In the genomic region with DNA sequence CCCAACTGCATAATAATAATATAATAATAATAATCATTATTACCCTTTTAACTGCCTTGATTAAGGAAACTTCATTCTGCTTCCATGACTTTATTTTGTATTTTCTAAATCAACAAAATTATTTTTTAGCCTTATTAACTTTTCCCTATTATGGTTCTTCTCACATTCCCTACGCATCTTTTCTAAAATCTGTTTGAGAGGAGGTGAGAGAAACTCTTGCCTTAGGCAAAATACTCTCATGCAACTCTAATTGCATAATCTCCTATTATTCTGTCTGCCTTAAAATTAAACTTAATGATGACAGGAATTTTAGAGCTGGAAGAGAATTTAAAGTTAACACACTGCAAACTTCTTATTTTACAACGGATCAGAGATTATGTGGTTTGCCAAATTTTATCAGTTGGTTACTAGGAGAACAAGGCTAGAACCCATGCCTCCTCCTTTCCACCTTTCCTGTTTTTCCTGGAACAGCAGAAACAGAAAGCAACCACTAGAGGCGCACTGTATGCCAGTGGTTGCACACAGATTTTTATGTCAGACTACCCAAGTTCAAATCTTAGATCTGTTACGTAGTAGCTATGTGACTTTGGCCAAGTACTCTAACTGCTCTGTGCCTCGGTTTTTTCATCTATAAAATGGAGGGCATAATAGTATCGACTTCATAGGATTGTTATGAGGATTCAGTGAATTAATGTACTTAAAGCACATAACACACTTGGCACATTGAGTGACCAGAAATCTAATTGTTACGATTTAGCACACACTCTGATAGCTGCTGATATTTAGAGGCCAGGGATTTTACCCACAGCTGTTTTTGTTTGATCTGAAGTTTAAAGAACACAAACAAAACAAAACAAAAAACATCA, we compare ENCODE assay signal across 8 cellular contexts. TPM values are rescaled to one million over a fixed set of nuclear protein-coding genes. Genes with fewer than 3 reads are reported as not detected.
A peak's percentile ranks its signal among the peaks of the same experiment; 100 is the strongest.
DNase-seq lines count a peak whose midpoint lies in the region; ATAC-seq and TF ChIP-seq lines count a peak whose summit lies in the region.

No MANE protein-coding gene starts in this region.

- H3K27me3 ChIP-seq in right atrium auricular region (no peaks in the 10 kb centered on the region), brain microvascular endothelial cell (replicated peaks) (no peaks in the 10 kb centered on the region)

- in situ Hi-C loops in brain microvascular endothelial cell (cut with HindIII; ENCODE audit: low pct_ligation_motif_present, low sequenced_read_pairs), result no loop called here

- no peaks in the 10 kb centered on the region for H3K9me3 ChIP-seq in right atrium auricular region

- ATAC-seq in Right ventricle myocardium superior (ENCODE audit: poor library complexity) (no peak), HG02938 (IDR thresholded peaks at IDR 0.05; ENCODE audit: unreplicated experiment) (no peak), HG02759 (IDR thresholded peaks at IDR 0.05; ENCODE audit: unreplicated experiment) (no peak)

- H3K4me1 ChIP-seq in right atrium auricular region, result no peaks in the 10 kb centered on the region

- TF ChIP-seq CTCF in right atrium auricular region (IDR thresholded peaks at IDR 0.05), result peak; percentile 62 to 70
- peak; percentile 91 for TF ChIP-seq CTCF in brain microvascular endothelial cell (IDR thresholded peaks at IDR 0.05; ENCODE audit: low read depth, low read length, missing control alignments)

- intact Hi-C loops in Right ventricle myocardium superior (cut with DNase I), result no loop called here

- no peak overlapping the region for H3K4me3 ChIP-seq in right atrium auricular region
- no peak overlapping the region for H3K4me3 ChIP-seq in brain microvascular endothelial cell (ENCODE audit: low read depth, low read length)

- no peak overlapping the region for H3K27ac ChIP-seq in right atrium auricular region
- no peak overlapping the region for H3K27ac ChIP-seq in brain microvascular endothelial cell

- no peak for DNase-seq in right atrium auricular region (ENCODE audit: low spot score)
- DNase-seq in Right ventricle myocardium superior, result no peak
- DNase-seq in NCI-H146 treated with DMSO at 0.1 percent for 48 hours (lab: John Stamatoyannopoulos, UW; ENCODE audit: unreplicated experiment), result peak; percentile 2
- DNase-seq in brain microvascular endothelial cell, result peak; percentile 34
- DNase-seq in myocyte (ENCODE audit: low read depth), result peak; percentile 43
- no peak for DNase-seq in ureter (ENCODE audit: low spot score)

- H3K36me3 ChIP-seq in right atrium auricular region (no peaks in the 10 kb centered on the region), brain microvascular endothelial cell (replicated peaks) (no peaks in the 10 kb centered on the region)

RNA-seq across cellular contexts. Expression of a gene that starts 4.4 kb away (rescaled TPM):
- total RNA-seq in right atrium auricular region (10 to 100 TPM in 1 of 2 donors, 1 to 10 TPM in 1; 5.5 to 10.2 TPM), Right ventricle myocardium superior (10.3 TPM), myocyte (12.4 and 26.3 TPM in 2 replicates), ureter (7.3 TPM)
- polyA plus RNA-seq in myocyte (2012), result 7.0 TPM

RNA-seq across cellular contexts. Expression of a gene that starts 12.7 kb away (rescaled TPM):
- total RNA-seq in right atrium auricular region (10 to 100 TPM; 26.9 to 29.6 TPM), Right ventricle myocardium superior (31.3 TPM), myocyte (23.3 and 25.0 TPM in 2 replicates), ureter (100 TPM)
- polyA plus RNA-seq in myocyte (2012), result 4.9 TPM

Comparison
In these comparisons a context has a peak if more than half of its experiments do, and no peak if none do; other contexts are left out.
1. DNase-seq: peak in NCI-H146 treated with DMSO at 0.1 percent for 48 hours (single experiment), brain microvascular endothelial cell (single experiment) and myocyte (single experiment); none in right atrium auricular region (single experiment), Right ventricle myocardium superior (single experiment) and ureter (single experiment).